Comparison of ENCODE assay signal across 16 cellular contexts in the genomic region with DNA sequence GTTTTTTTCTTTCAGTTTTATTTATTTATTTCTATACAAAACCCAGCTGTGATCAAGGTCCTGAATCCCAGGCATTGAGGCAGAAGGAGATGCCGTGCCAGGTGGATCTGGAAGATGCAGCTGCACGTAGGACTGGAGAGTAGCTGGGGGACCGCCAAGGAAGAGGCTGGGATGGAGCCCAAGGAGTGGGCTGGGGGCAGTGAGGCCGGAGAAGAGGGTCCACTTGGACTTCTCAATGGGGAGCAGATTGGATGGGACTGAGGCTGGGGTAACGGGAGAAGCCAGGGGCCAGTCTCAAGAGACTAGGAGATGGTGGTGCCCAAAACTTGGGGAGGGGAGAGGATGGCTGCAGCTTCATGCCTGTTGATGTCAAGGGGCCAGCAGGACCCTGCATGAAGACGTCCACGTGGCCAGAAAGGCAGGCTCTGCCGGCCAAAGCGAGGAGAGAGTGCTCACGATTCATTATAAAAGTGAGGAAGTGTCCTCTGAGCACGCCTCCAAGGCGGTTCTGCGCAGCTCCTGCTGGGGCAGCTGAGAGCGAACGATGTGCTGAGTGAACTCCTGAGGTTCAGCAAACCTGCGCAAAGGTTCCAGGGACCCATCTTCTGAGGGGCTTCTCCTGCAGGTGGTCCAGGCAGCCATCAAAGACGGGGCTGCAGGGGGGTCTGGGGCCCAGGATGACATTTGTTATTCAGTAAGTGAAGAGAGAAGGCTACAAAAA.
DNase-seq lines count a peak whose midpoint lies in the region; ATAC-seq, FAIRE-seq and TF ChIP-seq lines count a peak whose summit lies in the region.
"Had no signal": no experiment of that assay in that cellular context is flagged by ENCODE, and none has a peak within 500 bp of the region (broad histone marks: within the 10 kb centered on the region; RNA-seq: fewer than 3 reads in every experiment).

No MANE protein-coding gene starts in this region.

- no peak for TF ChIP-seq EP300 in K562 (IDR thresholded peaks at IDR 0.05; ENCODE audit: low read length)
- no peak for TF ChIP-seq EP300 in sigmoid colon (IDR thresholded peaks at IDR 0.05)

- intact Hi-C loops in heart left ventricle (cut with DNase I), result loop anchor here in 1 of 10 donors (5.0 kb wide), 1 partner anchor 106 kb away; no protein-coding TSS in a partner anchor
- intact Hi-C loops in left cardiac atrium (cut with DNase I), result no loop called here
- intact Hi-C loops in K562 (cut with micrococcal nuclease), result no loop called here
- intact Hi-C loops in sigmoid colon (cut with DNase I), result no loop called here

- no peaks in the 10 kb centered on the region for H3K4me1 Mint-ChIP-seq in activated T-cell treated with anti-CD3 and anti-CD28 coated beads, Interleukin-2, amount 50 U/mL, for 4 hours (ENCODE audit: low read depth)
- H3K4me1 Mint-ChIP-seq: CD8-positive, alpha-beta memory T cell had no signal

- H2AFZ ChIP-seq in K562 (ENCODE audit: low read depth, low read length), result no peak overlapping the region

- no peaks in the 10 kb centered on the region for H3K27me3 ChIP-seq in heart left ventricle
- peaks cover 15 to 55% of the 10 kb centered on the region in 2 experiments; a peak in 4 of 5 replicates for H3K27me3 ChIP-seq in K562 (ENCODE audit: control insufficient read depth in 2 of 2, insufficient read depth in 2 of 2, low read length in 2 of 2)
- no peaks in the 10 kb centered on the region for H3K27me3 ChIP-seq in sigmoid colon
- H3K27me3 ChIP-seq: BLaER1 had no signal

- CTCF ChIA-PET in K562 (lab: Yijun Ruan, JAX; ENCODE audit: low intra/inter-chr PET ratio), result no interaction called here

- no peaks in the 10 kb centered on the region for H4K20me1 ChIP-seq in K562 (replicated peaks; ENCODE audit: control insufficient read depth, insufficient read depth, low read length)
- H4K20me1 ChIP-seq: BLaER1 had no signal

- no peak overlapping the region for H3K4me3 Mint-ChIP-seq in activated T-cell treated with anti-CD3 and anti-CD28 coated beads, Interleukin-2, amount 50 U/mL, for 4 hours
- H3K4me3 Mint-ChIP-seq: CD8-positive, alpha-beta memory T cell had no signal

- POLR2A ChIA-PET in K562 (lab: Yijun Ruan, JAX), result interaction anchor here (0.6 kb wide), 3 partner anchors 9 to 1360 kb away, joined by 3 read pairs; no protein-coding TSS in a partner anchor

- no peaks in the 10 kb centered on the region for H3K9me1 ChIP-seq in K562 (ENCODE audit: control insufficient read depth, insufficient read depth, low read length)

- H3K4me3 ChIP-seq in heart left ventricle, result no peak overlapping the region
- H3K4me3 ChIP-seq in K562, result no peak overlapping the region
- H3K4me3 ChIP-seq in sigmoid colon, result no peak overlapping the region
- H3K4me3 ChIP-seq: BLaER1 had no signal

- H3K36me3 ChIP-seq in heart left ventricle, result no peaks in the 10 kb centered on the region
- no peaks in the 10 kb centered on the region for H3K36me3 ChIP-seq in K562 (ENCODE audit: control insufficient read depth, insufficient read depth, low read length)
- no peaks in the 10 kb centered on the region for H3K36me3 ChIP-seq in sigmoid colon
- H3K36me3 ChIP-seq: BLaER1 had no signal

- DNase-seq in heart left ventricle (no peak), left cardiac atrium (no peak), HTR-8/SVneo (ENCODE audit: insufficient read length, low spot score) (no peak), K562 (ENCODE audit: extremely low read depth in 1 of 4, low spot score in 3 of 4) (no peak), sigmoid colon (peak; percentile 36), dermis blood vessel endothelial cell (no peak)
- no peak for DNase-seq in activated T-cell treated with anti-CD3 and anti-CD28 coated beads, Interleukin-2, amount 50 U/mL, for 4 hours
- DNase-seq: 8988T; AML-193; Caco-2; CD8-positive, alpha-beta memory T cell; DND-41; GF-D8 had no signal

- H3K27me3 Mint-ChIP-seq in activated T-cell treated with anti-CD3 and anti-CD28 coated beads, Interleukin-2, amount 50 U/mL, for 4 hours (ENCODE audit: low read depth), result no peaks in the 10 kb centered on the region

- H3K4me2 ChIP-seq in K562 (ENCODE audit: insufficient read depth, low read length), result no peak overlapping the region
- H3K4me2 ChIP-seq: BLaER1 had no signal

- H3K9me3 ChIP-seq in heart left ventricle (no peaks in the 10 kb centered on the region), K562 (replicated peaks; ENCODE audit: control insufficient read depth, insufficient read depth, low read depth, low read length) (no peaks in the 10 kb centered on the region), sigmoid colon (no peaks in the 10 kb centered on the region)

- no peak overlapping the region for H3K9ac ChIP-seq in K562 (ENCODE audit: insufficient read depth in 1 of 2, low read depth in 2 of 2, low read length in 2 of 2)
- H3K9ac ChIP-seq: BLaER1 had no signal

- ATAC-seq in heart left ventricle, result no peak
- no peak for ATAC-seq in left cardiac atrium
- 0 out of 3 replicates have a peak, but pooled peaks have one; percentile 21 for ATAC-seq in K562
- no peak for ATAC-seq in activated T-cell treated with anti-CD3 and anti-CD28 coated beads, Interleukin-2, amount 50 U/mL, for 4 hours
- ATAC-seq: HCT116 had no signal

- in situ Hi-C loops in K562 (cut with MboI), result no loop called here

- TF ChIP-seq RAD21 in K562 (CRISPR knock-in tag; conservative IDR thresholded peaks at IDR 0.05 in 1 of 2, IDR thresholded peaks at IDR 0.05 in 1 of 2), result no peak

- WGBS in heart left ventricle, 4 donors, result 78 to 82% (median 80%) methylated on average over 17 of the region's 17 CpGs
- 3% methylated on average over 17 of the region's 17 CpGs for WGBS in K562 (ENCODE audit: insufficient coverage, low coverage, missing lambda C conversion rate)
- WGBS in sigmoid colon, 2 donors, result 82 to 86% methylated on average over 17 of the region's 17 CpGs

- H3K4me1 ChIP-seq in heart left ventricle (peaks cover 0 to 16% (median 0%) of the 10 kb centered on the region in 12 donors), K562 (replicated peaks in 1 of 2; ENCODE audit: control insufficient read depth in 2 of 2, insufficient read depth in 2 of 2, low read length in 2 of 2) (no peaks in the 10 kb centered on the region), sigmoid colon (no peaks in the 10 kb centered on the region)
- H3K4me1 ChIP-seq: Caco-2 had no signal

- H3K9me3 Mint-ChIP-seq in activated T-cell treated with anti-CD3 and anti-CD28 coated beads, Interleukin-2, amount 50 U/mL, for 4 hours, result peaks cover 3% of the 10 kb centered on the region

- FAIRE-seq in HTR-8/SVneo (lab: Jason Lieb, UNC) (peak; percentile 52), K562 (lab: Jason Lieb, UNC) (no peak)
- FAIRE-seq: H54 had no signal

- BruUV-seq in K562 (replicated peaks; lab: Mats Ljungman, UMichigan), result no TSS peak

- TF ChIP-seq CTCF in heart left ventricle (IDR thresholded peaks at IDR 0.05) (no peak), K562 (IDR thresholded peaks at IDR 0.05 in 2 of 3, conservative IDR thresholded peaks at IDR 0.05 in 1 of 3; ENCODE audit: insufficient read depth in 2 of 3, low read depth in 1 of 3, low read length in 3 of 3) (no peak), sigmoid colon (IDR thresholded peaks at IDR 0.05) (no peak)

- H3K27ac ChIP-seq in heart left ventricle (peak overlapping the region in 10 of 12 donors; percentile 18 to 84 (median 72)), K562 (ENCODE audit: extremely low read depth, low read depth, low read length) (no peak overlapping the region), sigmoid colon (no peak overlapping the region)
- H3K27ac ChIP-seq: BLaER1 had no signal

- no peak for TF ChIP-seq POLR2A in heart left ventricle (IDR thresholded peaks at IDR 0.05)
- TF ChIP-seq POLR2A in K562 (conservative IDR thresholded peaks at IDR 0.05), result no peak
- no peak for TF ChIP-seq POLR2A in sigmoid colon (IDR thresholded peaks at IDR 0.05)

- H3K36me3 Mint-ChIP-seq in activated T-cell treated with anti-CD3 and anti-CD28 coated beads, Interleukin-2, amount 50 U/mL, for 4 hours (ENCODE audit: insufficient read depth), result no peaks in the 10 kb centered on the region
- H3K36me3 Mint-ChIP-seq: CD8-positive, alpha-beta memory T cell had no signal

- H3K79me2 ChIP-seq in K562 (ENCODE audit: control insufficient read depth, insufficient read depth, low read length), result no peaks in the 10 kb centered on the region

TF ChIP-seq in K562, 482 proteins besides CTCF, POLR2A, EP300 and RAD21 (continues in another document):
- TF ChIP-seq NRF1 (conservative IDR thresholded peaks at IDR 0.05 in 1 of 2, IDR thresholded peaks at IDR 0.05 in 1 of 2) (peak; percentile 57 to 66), ARHGAP35 (IDR thresholded peaks at IDR 0.05; ENCODE audit: partially characterized antibody) (no peak)
- TF ChIP-seq, protein P1, sequence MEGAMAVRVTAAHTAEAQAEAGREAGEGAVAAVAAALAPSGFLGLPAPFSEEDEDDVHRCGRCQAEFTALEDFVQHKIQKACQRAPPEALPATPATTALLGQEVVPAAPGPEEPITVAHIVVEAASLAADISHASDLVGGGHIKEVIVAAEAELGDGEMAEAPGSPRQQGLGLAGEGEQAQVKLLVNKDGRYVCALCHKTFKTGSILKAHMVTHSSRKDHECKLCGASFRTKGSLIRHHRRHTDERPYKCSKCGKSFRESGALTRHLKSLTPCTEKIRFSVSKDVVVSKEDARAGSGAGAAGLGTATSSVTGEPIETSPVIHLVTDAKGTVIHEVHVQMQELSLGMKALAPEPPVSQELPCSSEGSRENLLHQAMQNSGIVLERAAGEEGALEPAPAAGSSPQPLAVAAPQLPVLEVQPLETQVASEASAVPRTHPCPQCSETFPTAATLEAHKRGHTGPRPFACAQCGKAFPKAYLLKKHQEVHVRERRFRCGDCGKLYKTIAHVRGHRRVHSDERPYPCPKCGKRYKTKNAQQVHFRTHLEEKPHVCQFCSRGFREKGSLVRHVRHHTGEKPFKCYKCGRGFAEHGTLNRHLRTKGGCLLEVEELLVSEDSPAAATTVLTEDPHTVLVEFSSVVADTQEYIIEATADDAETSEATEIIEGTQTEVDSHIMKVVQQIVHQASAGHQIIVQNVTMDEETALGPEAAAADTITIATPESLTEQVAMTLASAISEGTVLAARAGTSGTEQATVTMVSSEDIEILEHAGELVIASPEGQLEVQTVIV (CRISPR knock-in tag; IDR thresholded peaks at IDR 0.05; ENCODE audit: borderline replicate concordance), result no peak

Comparison
In these comparisons a context has a peak if more than half of its experiments do, and no peak if none do; other contexts are left out.
1. H3K27ac ChIP-seq: peak in heart left ventricle (10 of 12); none in K562 (single experiment) and sigmoid colon (0 of 4).